In the genomic region with DNA sequence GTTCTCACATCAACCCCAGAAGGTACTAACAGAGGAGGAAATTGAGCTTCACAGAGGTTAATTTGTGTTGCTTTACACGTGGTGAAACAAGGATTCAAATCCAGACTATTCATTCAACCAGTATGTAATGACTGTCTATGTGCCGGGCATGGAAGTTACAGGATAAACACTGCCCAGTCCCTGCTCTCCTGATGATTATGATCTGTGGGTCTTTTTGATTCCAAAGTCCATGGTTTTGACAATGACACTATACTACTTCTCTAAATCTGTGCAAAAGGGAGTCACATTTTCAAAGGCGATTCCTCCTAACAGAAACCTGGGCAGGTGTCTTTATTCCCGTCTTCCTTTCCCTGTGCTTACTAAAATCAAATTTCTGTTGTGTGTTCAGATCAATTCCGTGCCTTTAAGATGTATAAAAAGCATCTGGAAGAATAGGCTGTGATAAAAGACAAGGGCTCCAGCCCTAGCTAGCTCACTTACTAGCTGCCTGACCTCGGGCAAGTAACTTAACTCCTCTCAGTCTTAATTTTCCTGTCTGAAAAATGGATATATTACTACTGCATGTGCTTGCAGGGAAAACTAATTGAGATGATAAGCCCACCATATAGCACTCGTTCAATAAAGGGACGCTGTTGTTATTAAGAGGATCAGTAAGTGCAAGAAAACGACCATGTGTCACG, we compare ENCODE assay signal across 8 cellular contexts. TPM values are rescaled to one million over a fixed set of nuclear protein-coding genes. Genes with fewer than 3 reads are reported as not detected.
A peak's percentile ranks its signal among the peaks of the same experiment; 100 is the strongest.
DNase-seq lines count a peak whose midpoint lies in the region; ATAC-seq and TF ChIP-seq lines count a peak whose summit lies in the region.

No MANE protein-coding gene starts in this region.

- peak overlapping the region in 1 of 2 donors; percentile 99 for H3K27ac ChIP-seq in testis

- DNase-seq in T-helper 2 cell treated with Interferon-gamma antibody and Interleukin-4, amounts not matched to agents 5 μg/mL and 100 μg/mL, for 36 hours (ENCODE audit: low spot score) = no peak
- DNase-seq in T-helper 2 cell (no peak), kidney epithelial cell (ENCODE audit: low read depth) (no peak), testis (no peak)
- no peak for DNase-seq in activated naive CD4-positive, alpha-beta T cell treated with anti-CD3 and anti-CD28 coated beads, Interleukin-2, amount 50 U/mL, for 72 hours (ENCODE audit: low spot score in 2 of 2)
- DNase-seq in stimulated activated CD4-positive, alpha-beta T cell treated with anti-CD3 and anti-CD28 coated beads, Interleukin-4, amount 100 ng/mL, for 4 hours = no peak

- H3K4me3 Mint-ChIP-seq in T-helper 2 cell treated with Interferon-gamma antibody and Interleukin-4, amounts not matched to agents 5 μg/mL and 100 μg/mL, for 36 hours = peak overlapping the region; percentile 88

- no peak for ATAC-seq in activated naive CD4-positive, alpha-beta T cell treated with anti-CD3 and anti-CD28 coated beads, Interleukin-2, amount 50 U/mL, for 72 hours
- ATAC-seq in GM21367 (IDR thresholded peaks at IDR 0.05; ENCODE audit: unreplicated experiment) (no peak), GM19467 (IDR thresholded peaks at IDR 0.05; ENCODE audit: unreplicated experiment) (no peak)

- no peaks in the 10 kb centered on the region for H3K9me3 Mint-ChIP-seq in T-helper 2 cell treated with Interferon-gamma antibody and Interleukin-4, amounts not matched to agents 5 μg/mL and 100 μg/mL, for 36 hours
- no peaks in the 10 kb centered on the region for H3K9me3 Mint-ChIP-seq in activated naive CD4-positive, alpha-beta T cell treated with anti-CD3 and anti-CD28 coated beads, Interleukin-2, amount 50 U/mL, for 72 hours

- intact Hi-C loops in testis (cut with DNase I; ENCODE audit: low total_unique reads) = no loop called here

- H3K27me3 Mint-ChIP-seq in T-helper 2 cell treated with Interferon-gamma antibody and Interleukin-4, amounts not matched to agents 5 μg/mL and 100 μg/mL, for 36 hours (ENCODE audit: low read depth) = peaks cover 3% of the 10 kb centered on the region

- no peaks in the 10 kb centered on the region for H3K9me3 ChIP-seq in testis

- H3K4me3 ChIP-seq in kidney epithelial cell (ENCODE audit: low read depth, low read length) = peak overlapping the region; percentile 75
- peak overlapping the region; percentile 96 to 99 for H3K4me3 ChIP-seq in testis

- peaks cover 26% of the 10 kb centered on the region for H3K4me1 Mint-ChIP-seq in T-helper 2 cell treated with Interferon-gamma antibody and Interleukin-4, amounts not matched to agents 5 μg/mL and 100 μg/mL, for 36 hours (ENCODE audit: low read depth)

- H3K4me1 ChIP-seq in testis = peaks cover 9% of the 10 kb centered on the region

- no peaks in the 10 kb centered on the region for H3K36me3 Mint-ChIP-seq in T-helper 2 cell treated with Interferon-gamma antibody and Interleukin-4, amounts not matched to agents 5 μg/mL and 100 μg/mL, for 36 hours (ENCODE audit: low read depth)
- no peaks in the 10 kb centered on the region for H3K36me3 Mint-ChIP-seq in activated naive CD4-positive, alpha-beta T cell treated with anti-CD3 and anti-CD28 coated beads, Interleukin-2, amount 50 U/mL, for 72 hours

- TF ChIP-seq CTCF in kidney epithelial cell (IDR thresholded peaks at IDR 0.05; ENCODE audit: insufficient read depth, low read length, poor library complexity, severe bottlenecking) (no peak), testis (IDR thresholded peaks at IDR 0.05) (no peak)

- 15 to 16% methylated on average over 10 of the region's 10 CpGs for WGBS in testis, 2 donors

- H3K36me3 ChIP-seq in kidney epithelial cell (ENCODE audit: control insufficient read depth, insufficient read depth, low read length) (no peaks in the 10 kb centered on the region), testis (ENCODE audit: low read depth, missing control alignments) (no peaks in the 10 kb centered on the region)

- H3K27me3 ChIP-seq in kidney epithelial cell (ENCODE audit: control insufficient read depth, insufficient read depth, low read length) = no peaks in the 10 kb centered on the region
- H3K27me3 ChIP-seq in testis = no peaks in the 10 kb centered on the region

- peak overlapping the region; percentile 90 for H3K27ac Mint-ChIP-seq in T-helper 2 cell treated with Interferon-gamma antibody and Interleukin-4, amounts not matched to agents 5 μg/mL and 100 μg/mL, for 36 hours
- peak overlapping the region; percentile 91 to 97 for H3K27ac Mint-ChIP-seq in activated naive CD4-positive, alpha-beta T cell treated with anti-CD3 and anti-CD28 coated beads, Interleukin-2, amount 50 U/mL, for 72 hours

- no peak for TF ChIP-seq POLR2A in testis (IDR thresholded peaks at IDR 0.05)

RNA-seq across cellular contexts. Expression of gene CREBRF, which starts 1.0 kb away (rescaled TPM):
- total RNA-seq in activated naive CD4-positive, alpha-beta T cell treated with anti-CD3 and anti-CD28 coated beads, Interleukin-2, amount 50 U/mL, for 72 hours = 10 to 100 TPM; 12.7 to 39.6 TPM
- 11.4 and 13.1 TPM in 2 replicates for total RNA-seq in kidney epithelial cell
- 10 to 100 TPM; 55.6 to 58.4 TPM for total RNA-seq in testis
- 24.2 TPM for polyA plus RNA-seq in testis (ENCODE audit: insufficient read depth, low read depth, low replicate concordance)
